Comparison of ENCODE assay signal across 1 cellular context in the genomic region with DNA sequence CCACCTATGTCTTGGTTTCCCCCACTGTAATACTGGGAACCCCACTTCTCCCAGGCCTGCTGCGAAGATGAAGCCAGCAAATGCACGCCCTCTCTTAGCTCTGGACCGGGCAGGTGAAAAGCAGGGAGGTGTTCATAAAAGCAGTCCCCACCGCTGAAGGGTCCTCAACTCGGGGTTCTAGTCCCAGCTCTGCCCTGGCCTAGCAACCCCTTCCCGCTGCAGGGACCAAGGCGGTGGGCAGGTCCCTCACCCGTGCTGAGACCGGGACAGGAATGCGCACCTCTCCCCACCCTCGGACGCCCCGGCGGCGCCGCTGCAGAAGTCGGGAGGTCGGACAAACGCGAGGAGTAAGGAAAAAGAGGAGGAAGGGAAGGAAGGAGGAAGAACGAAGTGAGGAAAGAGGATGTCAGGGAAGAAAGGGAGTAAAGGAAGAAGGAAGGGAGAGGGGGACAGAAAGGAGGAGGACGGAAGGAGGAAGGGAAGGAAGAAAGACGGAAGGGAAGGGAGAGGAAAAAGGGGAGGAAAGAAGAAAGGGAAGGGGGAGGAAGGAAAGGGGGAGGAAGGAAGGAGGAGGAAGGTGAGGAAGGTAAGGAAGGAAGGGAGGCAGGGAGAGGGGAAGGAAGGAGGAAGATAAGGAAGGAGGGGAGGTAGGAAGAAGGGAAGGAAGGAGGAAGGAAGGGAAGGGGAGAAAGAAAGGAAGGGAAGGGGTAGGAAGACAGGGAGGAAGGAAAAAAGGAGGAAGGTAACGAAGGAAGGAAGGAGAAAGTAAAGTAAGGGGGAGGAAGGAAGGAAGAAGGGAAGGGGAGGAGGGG.
TF ChIP-seq lines count a peak whose summit lies in the region.

No MANE protein-coding gene starts in this region.

TF ChIP-seq in K562, 482 proteins besides CTCF, POLR2A, EP300 and RAD21 (continued from another document and continues in another):
- no peak for TF ChIP-seq THRA (IDR thresholded peaks at IDR 0.05)
- no peak for TF ChIP-seq ETS2 (tag; IDR thresholded peaks at IDR 0.05; ENCODE audit: borderline replicate concordance, poor library complexity, severe bottlenecking)
- peak; percentile 37; the same call in 1 of the 2 replicates for TF ChIP-seq ETV1 (tag; conservative IDR thresholded peaks at IDR 0.05; ENCODE audit: low read depth)
- TF ChIP-seq SRSF1 (IDR thresholded peaks at IDR 0.05; ENCODE audit: low read depth, low read length), result no peak
- peak; percentile 64 for TF ChIP-seq GATAD2A (IDR thresholded peaks at IDR 0.05)
- TF ChIP-seq ZEB2 (IDR thresholded peaks at IDR 0.05), result 0 out of 2 replicates have a peak, but pooled peaks have one; percentile 60
- no peak for TF ChIP-seq SMAD3 (CRISPR knock-in tag; conservative IDR thresholded peaks at IDR 0.05)
- TF ChIP-seq ZNF778 (CRISPR knock-in tag; IDR thresholded peaks at IDR 0.05), result no peak
- no peak for TF ChIP-seq CBFA2T2 (conservative IDR thresholded peaks at IDR 0.05)
- TF ChIP-seq, protein P1, sequence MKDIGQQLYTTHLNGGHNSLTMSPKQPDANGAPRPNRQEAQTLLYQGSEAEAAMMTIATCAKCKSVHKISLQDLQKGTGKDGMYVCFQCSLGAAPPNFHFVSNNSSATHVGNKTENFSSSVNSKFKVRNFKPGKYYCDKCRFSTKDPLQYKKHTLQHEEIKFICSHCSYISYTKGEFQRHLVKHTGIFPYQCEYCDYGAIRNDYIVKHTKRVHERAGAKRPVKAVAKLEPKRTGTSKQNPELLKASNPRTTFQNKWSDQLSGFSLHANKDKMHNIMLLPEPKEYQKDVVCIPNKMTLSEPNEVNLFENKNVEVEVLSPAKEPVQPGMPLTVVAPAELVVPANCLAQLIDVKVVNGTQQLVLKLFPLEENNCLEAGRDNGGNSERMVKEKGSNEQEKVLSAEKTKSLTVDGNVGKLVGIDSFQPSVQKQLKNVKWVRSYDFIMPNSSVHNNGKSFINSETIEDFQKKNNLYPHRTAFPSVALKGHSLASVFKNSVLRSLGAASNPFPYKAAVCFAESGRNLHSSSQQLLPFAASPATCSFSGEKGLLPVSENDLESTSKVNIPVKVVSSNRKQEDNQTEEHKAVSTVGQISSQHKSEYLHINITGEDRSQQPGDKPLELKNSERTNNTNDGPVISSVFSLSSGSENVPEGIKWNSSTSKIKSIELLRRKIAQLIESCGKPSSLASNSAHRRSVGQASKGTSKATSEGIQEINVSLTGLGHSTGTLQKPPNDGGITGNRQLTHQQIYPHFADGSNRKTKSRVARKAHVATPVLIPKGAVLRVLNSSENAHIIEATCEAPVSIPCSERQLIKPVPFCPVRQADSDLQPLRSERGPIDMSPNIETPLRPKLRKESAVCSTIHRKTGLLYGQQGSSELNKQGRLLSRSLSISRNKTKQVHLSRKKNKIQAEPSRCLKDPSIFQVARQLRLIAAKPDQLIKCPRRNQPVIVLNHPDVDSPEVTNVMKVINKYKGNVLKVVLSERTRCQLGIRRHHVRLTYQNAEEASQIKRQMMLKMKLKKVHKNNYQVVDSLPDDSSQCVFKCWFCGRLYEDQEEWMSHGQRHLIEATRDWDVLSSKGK (CRISPR knock-in tag; IDR thresholded peaks at IDR 0.05), result no peak
- no peak for TF ChIP-seq PHF8 (IDR thresholded peaks at IDR 0.05; ENCODE audit: borderline replicate concordance, low read length)
- TF ChIP-seq PRPF4 (IDR thresholded peaks at IDR 0.05; ENCODE audit: insufficient read depth, low read depth, low read length, poor library complexity, severe bottlenecking), result no peak
- no peak for TF ChIP-seq TCF7 (IDR thresholded peaks at IDR 0.05; ENCODE audit: borderline replicate concordance)
- TF ChIP-seq PHF20 (IDR thresholded peaks at IDR 0.05; ENCODE audit: partially characterized antibody), result peak; percentile 78
- no peak for TF ChIP-seq MED1 (CRISPR knock-in tag; IDR thresholded peaks at IDR 0.05; ENCODE audit: borderline replicate concordance)
- TF ChIP-seq SRSF3 (IDR thresholded peaks at IDR 0.05; ENCODE audit: insufficient read depth, low read length), result no peak
- TF ChIP-seq KLF10 (CRISPR knock-in tag; IDR thresholded peaks at IDR 0.05), result no peak
- peak; percentile 73; the same call in 1 of the 2 replicates for TF ChIP-seq EHMT2 (IDR thresholded peaks at IDR 0.05)
- 0 out of 2 replicates have a peak, but pooled peaks have one; percentile 14 for TF ChIP-seq ARID1B (IDR thresholded peaks at IDR 0.05)
- TF ChIP-seq TEAD4 (IDR thresholded peaks at IDR 0.05; ENCODE audit: low read length), result no peak
- no peak for TF ChIP-seq TEAD4 (CRISPR knock-in tag; IDR thresholded peaks at IDR 0.05; ENCODE audit: borderline replicate concordance)
- TF ChIP-seq ZBTB43 (CRISPR knock-in tag; IDR thresholded peaks at IDR 0.05), result no peak
- peak; percentile 91; the same call in 1 of the 2 replicates for TF ChIP-seq OTX1 (CRISPR knock-in tag; IDR thresholded peaks at IDR 0.05)
- TF ChIP-seq SMARCA4 (IDR thresholded peaks at IDR 0.05), result 0 out of 2 replicates have a peak, but pooled peaks have one; percentile 53
- TF ChIP-seq, protein P2, sequence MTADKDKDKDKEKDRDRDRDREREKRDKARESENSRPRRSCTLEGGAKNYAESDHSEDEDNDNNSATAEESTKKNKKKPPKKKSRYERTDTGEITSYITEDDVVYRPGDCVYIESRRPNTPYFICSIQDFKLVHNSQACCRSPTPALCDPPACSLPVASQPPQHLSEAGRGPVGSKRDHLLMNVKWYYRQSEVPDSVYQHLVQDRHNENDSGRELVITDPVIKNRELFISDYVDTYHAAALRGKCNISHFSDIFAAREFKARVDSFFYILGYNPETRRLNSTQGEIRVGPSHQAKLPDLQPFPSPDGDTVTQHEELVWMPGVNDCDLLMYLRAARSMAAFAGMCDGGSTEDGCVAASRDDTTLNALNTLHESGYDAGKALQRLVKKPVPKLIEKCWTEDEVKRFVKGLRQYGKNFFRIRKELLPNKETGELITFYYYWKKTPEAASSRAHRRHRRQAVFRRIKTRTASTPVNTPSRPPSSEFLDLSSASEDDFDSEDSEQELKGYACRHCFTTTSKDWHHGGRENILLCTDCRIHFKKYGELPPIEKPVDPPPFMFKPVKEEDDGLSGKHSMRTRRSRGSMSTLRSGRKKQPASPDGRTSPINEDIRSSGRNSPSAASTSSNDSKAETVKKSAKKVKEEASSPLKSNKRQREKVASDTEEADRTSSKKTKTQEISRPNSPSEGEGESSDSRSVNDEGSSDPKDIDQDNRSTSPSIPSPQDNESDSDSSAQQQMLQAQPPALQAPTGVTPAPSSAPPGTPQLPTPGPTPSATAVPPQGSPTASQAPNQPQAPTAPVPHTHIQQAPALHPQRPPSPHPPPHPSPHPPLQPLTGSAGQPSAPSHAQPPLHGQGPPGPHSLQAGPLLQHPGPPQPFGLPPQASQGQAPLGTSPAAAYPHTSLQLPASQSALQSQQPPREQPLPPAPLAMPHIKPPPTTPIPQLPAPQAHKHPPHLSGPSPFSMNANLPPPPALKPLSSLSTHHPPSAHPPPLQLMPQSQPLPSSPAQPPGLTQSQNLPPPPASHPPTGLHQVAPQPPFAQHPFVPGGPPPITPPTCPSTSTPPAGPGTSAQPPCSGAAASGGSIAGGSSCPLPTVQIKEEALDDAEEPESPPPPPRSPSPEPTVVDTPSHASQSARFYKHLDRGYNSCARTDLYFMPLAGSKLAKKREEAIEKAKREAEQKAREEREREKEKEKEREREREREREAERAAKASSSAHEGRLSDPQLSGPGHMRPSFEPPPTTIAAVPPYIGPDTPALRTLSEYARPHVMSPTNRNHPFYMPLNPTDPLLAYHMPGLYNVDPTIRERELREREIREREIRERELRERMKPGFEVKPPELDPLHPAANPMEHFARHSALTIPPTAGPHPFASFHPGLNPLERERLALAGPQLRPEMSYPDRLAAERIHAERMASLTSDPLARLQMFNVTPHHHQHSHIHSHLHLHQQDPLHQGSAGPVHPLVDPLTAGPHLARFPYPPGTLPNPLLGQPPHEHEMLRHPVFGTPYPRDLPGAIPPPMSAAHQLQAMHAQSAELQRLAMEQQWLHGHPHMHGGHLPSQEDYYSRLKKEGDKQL (CRISPR knock-in tag; IDR thresholded peaks at IDR 0.05; ENCODE audit: borderline replicate concordance), result no peak
- no peak for TF ChIP-seq RBBP5 (IDR thresholded peaks at IDR 0.05; ENCODE audit: borderline replicate concordance, insufficient read depth, low read length, poor library complexity, severe bottlenecking)
- peak; percentile 89 for TF ChIP-seq ZBTB26 (CRISPR knock-in tag; IDR thresholded peaks at IDR 0.05)
- no peak for TF ChIP-seq NR0B1 (IDR thresholded peaks at IDR 0.05; ENCODE audit: partially characterized antibody)
- TF ChIP-seq PHF21A (IDR thresholded peaks at IDR 0.05; ENCODE audit: borderline replicate concordance, low read depth), result peak; percentile 79; the same call in 1 of the 2 replicates
- no peak for TF ChIP-seq HOMEZ (CRISPR knock-in tag; IDR thresholded peaks at IDR 0.05)
- TF ChIP-seq SNIP1 (IDR thresholded peaks at IDR 0.05; ENCODE audit: low read depth), result peak; percentile 26; the same call in 1 of the 2 replicates
- no peak for TF ChIP-seq FOXA1 (IDR thresholded peaks at IDR 0.05; ENCODE audit: borderline replicate concordance)
- TF ChIP-seq TAF7 (tag; IDR thresholded peaks at IDR 0.05), result 0 out of 2 replicates have a peak, but pooled peaks have one; percentile 35
